Comparison of ENCODE assay signal across 8 cellular contexts in the genomic region with DNA sequence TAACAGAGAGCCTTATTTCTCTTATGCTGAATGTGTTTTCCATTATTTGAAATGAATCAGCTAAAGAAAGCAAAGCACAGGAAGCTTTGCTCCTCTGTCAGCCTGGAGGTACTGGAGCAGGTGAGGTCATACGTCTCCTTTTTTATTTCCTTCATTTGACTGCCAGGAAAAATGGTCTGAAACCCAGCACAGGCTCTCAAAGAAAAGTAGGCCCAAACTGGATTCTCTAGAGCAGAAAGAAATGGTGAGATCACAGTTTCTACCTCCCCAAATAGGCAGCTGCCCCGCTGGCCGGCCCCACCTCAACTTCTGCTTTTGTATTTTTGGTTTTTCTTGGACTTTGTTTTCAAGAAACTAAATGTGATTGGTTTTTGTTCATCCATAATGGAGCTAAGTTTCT.
A peak's percentile ranks its signal among the peaks of the same experiment; 100 is the strongest.
DNase-seq lines count a peak whose midpoint lies in the region; ATAC-seq and TF ChIP-seq lines count a peak whose summit lies in the region.

No MANE protein-coding gene starts in this region.

- no peaks in the 10 kb centered on the region for H3K9me2 ChIP-seq in DOHH2 (replicated peaks; ENCODE audit: control insufficient read depth, low read length)

- H3K79me2 ChIP-seq in DOHH2 (ENCODE audit: control insufficient read depth, low read length), result peaks cover 100% of the 10 kb centered on the region

- H3K4me1 ChIP-seq in DOHH2 (ENCODE audit: control insufficient read depth, low read length), result peaks cover 74% of the 10 kb centered on the region
- H3K4me1 ChIP-seq in thoracic aorta (ENCODE audit: control insufficient read depth in 1 of 2, low read depth in 2 of 2), result peaks cover 36 to 37% of the 10 kb centered on the region in 2 donors

- H3K36me3 Mint-ChIP-seq in activated naive CD8-positive, alpha-beta T cell, result peaks cover 46% of the 10 kb centered on the region

- H4K20me1 ChIP-seq in DOHH2 (ENCODE audit: control insufficient read depth, insufficient read depth, low read depth, low read length), result peaks cover 48% of the 10 kb centered on the region

- H3K4me2 ChIP-seq in DOHH2 (ENCODE audit: low read length), result peak overlapping the region; percentile 50

- H3K4me1 Mint-ChIP-seq in activated naive CD8-positive, alpha-beta T cell (ENCODE audit: low read depth), result peaks cover 89% of the 10 kb centered on the region

- no peaks in the 10 kb centered on the region for H3K27me3 Mint-ChIP-seq in activated naive CD8-positive, alpha-beta T cell

- H3K27ac ChIP-seq in DOHH2 (ENCODE audit: low read depth, low read length), result peak overlapping the region; percentile 71
- H3K27ac ChIP-seq in thoracic aorta, result peak overlapping the region; percentile 54 to 80

- H3K27ac Mint-ChIP-seq in activated naive CD8-positive, alpha-beta T cell, result peak overlapping the region; percentile 97

- no peaks in the 10 kb centered on the region for H3K9me3 Mint-ChIP-seq in activated naive CD8-positive, alpha-beta T cell (ENCODE audit: low read depth)

- H3F3A ChIP-seq in DOHH2 (ENCODE audit: control insufficient read depth, insufficient read depth), result peaks cover 27% of the 10 kb centered on the region

- H3K4me3 Mint-ChIP-seq in activated naive CD8-positive, alpha-beta T cell, result peak overlapping the region; percentile 80

- H3K9me3 ChIP-seq in DOHH2 (ENCODE audit: control insufficient read depth, insufficient read depth, low read length) (no peaks in the 10 kb centered on the region), thoracic aorta (no peaks in the 10 kb centered on the region)

- H3K4me3 ChIP-seq in DOHH2 (ENCODE audit: low read length) (peak overlapping the region; percentile 40), thoracic aorta (no peak overlapping the region)

- DNase-seq in thoracic aorta (ENCODE audit: low spot score), result no peak
- DNase-seq in superior temporal gyrus (ENCODE audit: extremely low spot score), result no peak
- no peak for DNase-seq in NCI-H1105 (lab: John Stamatoyannopoulos, UW)
- no peak for DNase-seq in NCI-H748 (lab: John Stamatoyannopoulos, UW; ENCODE audit: unreplicated experiment)

- TF ChIP-seq CTCF in DOHH2 (IDR thresholded peaks at IDR 0.05; ENCODE audit: low read depth, low read length, poor library complexity, severe bottlenecking), result no peak
- no peak for TF ChIP-seq CTCF in thoracic aorta (IDR thresholded peaks at IDR 0.05)

- peaks cover 97% of the 10 kb centered on the region for H3K36me3 ChIP-seq in DOHH2 (ENCODE audit: control insufficient read depth, low read length)
- H3K36me3 ChIP-seq in thoracic aorta, result peaks cover 13% of the 10 kb centered on the region

- ATAC-seq in GM19438 (IDR thresholded peaks at IDR 0.05; ENCODE audit: low read depth, unreplicated experiment) (peak; percentile 69), HG03442 (IDR thresholded peaks at IDR 0.05; ENCODE audit: unreplicated experiment) (peak; percentile 57), thoracic aorta (ENCODE audit: insufficient number of reproducible peaks, low FRiP score, low read depth) (peak; percentile 58)

- H3K27me3 ChIP-seq in DOHH2 (ENCODE audit: control insufficient read depth, low read length), result no peaks in the 10 kb centered on the region
- H3K27me3 ChIP-seq in thoracic aorta (replicated peaks; ENCODE audit: insufficient read depth), result no peaks in the 10 kb centered on the region
